Comparison of ENCODE assay signal across 25 cellular contexts in the genomic region with DNA sequence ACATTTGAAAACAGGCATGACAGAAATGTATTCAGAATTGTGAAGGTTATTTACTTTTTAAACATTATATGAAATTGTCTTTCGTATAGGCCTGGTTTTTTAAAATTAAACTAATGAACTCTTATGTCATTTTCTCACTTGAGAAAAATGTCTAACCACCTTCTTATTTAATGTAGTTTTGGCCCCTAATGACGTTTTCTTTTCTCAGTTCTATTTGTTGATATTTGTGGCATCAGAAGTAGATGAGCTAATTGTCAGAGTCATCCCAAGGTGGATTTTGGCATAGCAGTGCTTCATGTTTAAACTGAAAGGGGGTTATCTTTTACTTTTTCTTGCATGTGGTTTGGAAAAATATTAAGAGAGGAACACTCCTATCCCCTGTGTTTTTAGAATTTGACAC.
"Had no signal": no experiment of that assay in that cellular context is flagged by ENCODE, and none has a peak within 500 bp of the region (broad histone marks: within the 10 kb centered on the region; RNA-seq: fewer than 3 reads in every experiment).

No MANE protein-coding gene starts in this region.

- H3K9me3 Mint-ChIP-seq: activated CD4-positive, alpha-beta T cell treated with anti-CD3 and anti-CD28 coated beads, Interleukin-2, amount 10 ng/mL, durations not matched to agents 7 days and 5 days; activated naive CD4-positive, alpha-beta T cell treated with anti-CD3 and anti-CD28 coated beads, Interleukin-2, amount 50 U/mL, for 72 hours; activated T-cell treated with anti-CD3 and anti-CD28 coated beads, Interleukin-2, amount 50 U/mL, for 72 hours; endodermal cell; nephron; stimulated activated naive CD8-positive, alpha-beta T cell treated with anti-CD3 and anti-CD28 coated beads, Interleukin-15, Interleukin-2, amounts not matched to agents 100 ng/mL and 50 ng/mL, for 24 hours had no signal

- H3K27me3 Mint-ChIP-seq: activated CD4-positive, alpha-beta T cell treated with anti-CD3 and anti-CD28 coated beads, Interleukin-2, amount 10 ng/mL, durations not matched to agents 7 days and 5 days; stimulated activated naive CD8-positive, alpha-beta T cell treated with anti-CD3 and anti-CD28 coated beads, Interleukin-15, Interleukin-2, amounts not matched to agents 100 ng/mL and 50 ng/mL, for 24 hours had no signal

- DNase-seq: activated CD4-positive, alpha-beta T cell treated with anti-CD3 and anti-CD28 coated beads, Interleukin-2, amount 10 ng/mL, durations not matched to agents 7 days and 5 days; activated CD4-positive, CD25-positive, alpha-beta regulatory T cell treated with anti-CD3 and anti-CD28 coated beads, Interleukin-2, amount 50 U/mL, for 72 hours; activated CD8-positive, alpha-beta memory T cell treated with anti-CD3 and anti-CD28 coated beads, Interleukin-2, amount 50 U/mL, for 48 hours; activated gamma-delta T cell; activated T-cell treated with anti-CD3 and anti-CD28 coated beads, Interleukin-2, amount 50 U/mL, for 72 hours; amygdala; cerebellar nuclear complex; endodermal cell; esophagus squamous epithelium; gastrocnemius medialis; hippocampal formation; left ventricle myocardium inferior; pancreas; psoas muscle; stimulated activated CD4-positive, alpha-beta T cell treated with anti-CD3 and anti-CD28 coated beads, Interleukin-4, amount 100 ng/mL, for 4 hours; substantia nigra; SW 1271; thyroid gland; upper lobe of right lung had no signal

- H3K27ac Mint-ChIP-seq: activated CD4-positive, alpha-beta T cell treated with anti-CD3 and anti-CD28 coated beads, Interleukin-2, amount 10 ng/mL, durations not matched to agents 7 days and 5 days; activated naive CD4-positive, alpha-beta T cell treated with anti-CD3 and anti-CD28 coated beads, Interleukin-2, amount 50 U/mL, for 72 hours; activated T-cell treated with anti-CD3 and anti-CD28 coated beads, Interleukin-2, amount 50 U/mL, for 72 hours; endodermal cell; nephron; stimulated activated naive CD8-positive, alpha-beta T cell treated with anti-CD3 and anti-CD28 coated beads, Interleukin-15, Interleukin-2, amounts not matched to agents 100 ng/mL and 50 ng/mL, for 24 hours had no signal

- H3K4me3 Mint-ChIP-seq: activated CD4-positive, alpha-beta T cell treated with anti-CD3 and anti-CD28 coated beads, Interleukin-2, amount 10 ng/mL, durations not matched to agents 7 days and 5 days; activated T-cell treated with anti-CD3 and anti-CD28 coated beads, Interleukin-2, amount 50 U/mL, for 72 hours; endodermal cell; nephron; stimulated activated naive CD8-positive, alpha-beta T cell treated with anti-CD3 and anti-CD28 coated beads, Interleukin-15, Interleukin-2, amounts not matched to agents 100 ng/mL and 50 ng/mL, for 24 hours had no signal

- H3K9me3 ChIP-seq: esophagus squamous epithelium, gastrocnemius medialis, left ventricle myocardium inferior, pancreas, psoas muscle, right atrium auricular region, thyroid gland, upper lobe of right lung had no signal

- H3K4me3 ChIP-seq: coronary artery, esophagus squamous epithelium, gastrocnemius medialis, left ventricle myocardium inferior, pancreas, psoas muscle, right atrium auricular region, thyroid gland, upper lobe of right lung had no signal

- ATAC-seq: activated naive CD4-positive, alpha-beta T cell treated with anti-CD3 and anti-CD28 coated beads, Interleukin-2, amount 50 U/mL, for 72 hours; activated T-cell treated with anti-CD3 and anti-CD28 coated beads, Interleukin-2, amount 50 U/mL, for 72 hours; gastrocnemius medialis; pancreas; psoas muscle; upper lobe of right lung had no signal

- H3K4me1 Mint-ChIP-seq: endodermal cell had no signal

- H3K36me3 ChIP-seq: gastrocnemius medialis, pancreas, right atrium auricular region, thyroid gland had no signal

- FAIRE-seq: pancreas had no signal

- H3K27ac ChIP-seq: coronary artery, esophagus squamous epithelium, gastrocnemius medialis, left ventricle myocardium inferior, pancreas, psoas muscle, right atrium auricular region, thyroid gland, upper lobe of right lung, VCaP had no signal

- H3K4me1 ChIP-seq: pancreas, right atrium auricular region, thyroid gland had no signal

- H3K27me3 ChIP-seq: esophagus squamous epithelium, gastrocnemius medialis, pancreas, right atrium auricular region, thyroid gland, upper lobe of right lung had no signal
